In genomic region chr2:68828887-68829708, GRCh38 we compare ENCODE assay signal across 8 cellular contexts. TPM values are rescaled to one million over a fixed set of nuclear protein-coding genes. Genes with fewer than 3 reads are reported as not detected.
DNase-seq lines count a peak whose midpoint lies in the region; ATAC-seq and TF ChIP-seq lines count a peak whose summit lies in the region.

No MANE protein-coding gene starts in this region.

- TF ChIP-seq CTCF in dorsolateral prefrontal cortex (IDR thresholded peaks at IDR 0.05 in 54 of 56, conservative IDR thresholded peaks at IDR 0.05 in 2 of 56; ENCODE audit: low read depth in 1 of 56, partially characterized antibody in 56 of 56) (peak in 24 of 56 donors; percentile 8 to 40 (median 20)), lower lobe of right lung (IDR thresholded peaks at IDR 0.05) (no peak)

- no peaks in the 10 kb centered on the region for H3K9me3 ChIP-seq in lower lobe of right lung

- intact Hi-C loops in dorsolateral prefrontal cortex (cut with DNase I) (loop anchor here (5.0 to 10.0 kb wide), 3 partner anchors 77 to 367 kb away; partner anchors contain the start of genes APLF (in 1 of the 2) and FBXO48 (in 1 of the 2)), lower lobe of right lung (cut with DNase I) (no loop called here)

- H3K27me3 ChIP-seq in dorsolateral prefrontal cortex (no peaks in the 10 kb centered on the region), lower lobe of right lung (ENCODE audit: low read depth) (no peaks in the 10 kb centered on the region)

- peaks cover 59% of the 10 kb centered on the region for H3K4me1 ChIP-seq in lower lobe of right lung

- ATAC-seq in lower lobe of right lung (peak; percentile 91 to 93), HG03097 (IDR thresholded peaks at IDR 0.05; ENCODE audit: low FRiP score, unreplicated experiment) (no peak), GM18519 (IDR thresholded peaks at IDR 0.05; ENCODE audit: low FRiP score, unreplicated experiment) (no peak)

- peak overlapping the region; percentile 28 to 93 (median 85) for H3K27ac ChIP-seq in dorsolateral prefrontal cortex
- peak overlapping the region; percentile 75 for H3K27ac ChIP-seq in lower lobe of right lung

- H3K36me3 ChIP-seq in lower lobe of right lung, result peaks cover 28% of the 10 kb centered on the region

- peak; percentile 92 for DNase-seq in GDM1 (lab: John Stamatoyannopoulos, UW)
- peak; percentile 46 for DNase-seq in NCI-H2227 treated with DMSO at 0.1 percent for 48 hours (lab: John Stamatoyannopoulos, UW)
- peak; percentile 35 to 44 for DNase-seq in activated CD4-positive, alpha-beta T cell treated with anti-CD3 and anti-CD28 coated beads, Interleukin-2, amount 50 U/mL, for 4 hours
- DNase-seq in dorsolateral prefrontal cortex, result peak; percentile 25 to 94 (median 86)
- peak; percentile 97 for DNase-seq in lower lobe of right lung
- DNase-seq in stimulated activated CD4-positive, alpha-beta T cell treated with anti-CD3 and anti-CD28 coated beads, TNF-alpha, amount 100 ng/mL, for 24 hours (ENCODE audit: low read depth in 3 of 3), result peak in 2 of 3 experiments; percentile 31 to 57

- H3K4me3 ChIP-seq in dorsolateral prefrontal cortex (peak overlapping the region in 51 of 59 donors; percentile 1 to 60 (median 31)), lower lobe of right lung (no peak overlapping the region)

RNA-seq across cellular contexts. Expression of gene BMP10, which starts 42.1 kb away (rescaled TPM):
- total RNA-seq in dorsolateral prefrontal cortex (not detected), lower lobe of right lung (0.24 TPM)

Comparison
In these comparisons a context has a peak if more than half of its experiments do, and no peak if none do; other contexts are left out.
1. DNase-seq: peak in every context shown above with its lines; median percentile 97 in lower lobe of right lung; 92 in GDM1; 86 in dorsolateral prefrontal cortex; 46 in NCI-H2227 treated with DMSO at 0.1 percent for 48 hours; 44 in stimulated activated CD4-positive, alpha-beta T cell treated with anti-CD3 and anti-CD28 coated beads, TNF-alpha, amount 100 ng/mL, for 24 hours; 40 in activated CD4-positive, alpha-beta T cell treated with anti-CD3 and anti-CD28 coated beads, Interleukin-2, amount 50 U/mL, for 4 hours.
2. ATAC-seq: peak in lower lobe of right lung (2 of 2); none in HG03097 (single experiment) and GM18519 (single experiment).